In the genomic region with DNA sequence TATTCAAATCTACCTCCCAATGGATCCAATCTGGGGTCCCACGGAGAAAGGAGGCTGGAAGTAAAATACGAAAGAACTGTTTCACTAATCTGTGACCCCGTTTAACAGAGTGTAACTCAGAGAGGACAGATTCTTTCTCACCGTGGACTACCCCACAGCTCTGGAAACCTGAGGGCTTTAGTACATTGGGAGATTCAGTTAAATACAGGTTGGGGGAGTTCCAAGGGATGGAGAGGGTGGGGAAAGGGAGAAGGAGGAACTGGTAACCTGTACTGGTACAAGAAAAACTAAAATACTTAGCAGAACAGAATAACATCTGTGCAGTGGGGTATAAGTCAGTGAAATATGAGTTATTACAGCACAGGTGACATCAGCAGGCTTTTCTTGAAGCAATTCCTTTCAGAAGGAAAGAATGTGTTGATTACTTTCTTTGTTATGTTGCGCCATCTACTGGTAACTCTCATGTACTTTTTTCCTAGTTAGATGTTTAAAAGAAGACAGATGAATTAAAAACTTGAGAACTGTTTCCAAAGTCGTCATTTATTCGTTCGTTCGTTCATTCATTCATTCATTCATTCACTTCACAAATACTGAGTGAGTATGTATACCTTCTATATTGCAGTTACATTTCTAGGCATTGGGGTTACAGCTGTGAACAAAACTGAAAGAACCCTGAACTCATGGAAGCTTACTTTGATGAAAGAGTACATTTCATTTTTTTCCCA, we compare ENCODE assay signal across 8 cellular contexts. TPM values are rescaled to one million over a fixed set of nuclear protein-coding genes. Genes with fewer than 3 reads are reported as not detected.
DNase-seq lines count a peak whose midpoint lies in the region; ATAC-seq and TF ChIP-seq lines count a peak whose summit lies in the region.

No MANE protein-coding gene starts in this region.

- peak overlapping the region; percentile 40 for H3K56ac ChIP-seq in IMR-90 (ENCODE audit: extremely low read depth, insufficient read depth, low read length)

- TF ChIP-seq CTCF in IMR-90 (conservative IDR thresholded peaks at IDR 0.05; ENCODE audit: low read depth, low read length) (peak; percentile 81), left lung (IDR thresholded peaks at IDR 0.05) (peak; percentile 62 to 63), upper lobe of right lung (IDR thresholded peaks at IDR 0.05) (peak; percentile 70), lower leg skin (IDR thresholded peaks at IDR 0.05) (peak in 1 of 3 donors; percentile 33)

- H3K27ac ChIP-seq in IMR-90 (ENCODE audit: insufficient read depth, low read length) (no peak overlapping the region), left lung (no peak overlapping the region), upper lobe of right lung (no peak overlapping the region)

- peak overlapping the region; percentile 35 for H2AK9ac ChIP-seq in IMR-90 (replicated peaks; ENCODE audit: low read depth, low read length, poor library complexity)

- in situ Hi-C loops in IMR-90 (cut with MboI; ENCODE audit: low sequenced_read_pairs) = loop anchor here (5.0 to 25.0 kb wide), 4 partner anchors 78 to 638 kb away; no protein-coding TSS in a partner anchor

- peak overlapping the region; percentile 81 for H4K8ac ChIP-seq in IMR-90 (ENCODE audit: low read depth in 2 of 2, low read length in 2 of 2)

- intact Hi-C loops in IMR-90 (cut with micrococcal nuclease) = loop anchor here (1.0 to 10.0 kb wide), 4 partner anchors 49 to 405 kb away; no protein-coding TSS in a partner anchor
- intact Hi-C loops in left lung (cut with DNase I) = loop anchor here in 1 of 2 donors (5.0 kb wide), 2 partner anchors 83 to 188 kb away; no protein-coding TSS in a partner anchor
- intact Hi-C loops in upper lobe of right lung (cut with DNase I) = loop anchor here (5.0 kb wide), 2 partner anchors 78 to 173 kb away; no protein-coding TSS in a partner anchor
- intact Hi-C loops in lower leg skin (cut with DNase I; ENCODE audit: low total_unique reads) = loop anchor here (5.0 kb wide), 2 partner anchors 78 to 188 kb away; no protein-coding TSS in a partner anchor

- 0 out of 4 replicates have a peak, but pooled peaks cover 0 to 3% of the 10 kb centered on the region in 2 experiments for H3K79me1 ChIP-seq in IMR-90 (ENCODE audit: low read depth in 1 of 2, low read length in 2 of 2)

- H3K4ac ChIP-seq in IMR-90 (ENCODE audit: low read depth, low read length) = peak overlapping the region; percentile 88

- H2BK20ac ChIP-seq in IMR-90 (ENCODE audit: low read depth, low read length) = peak overlapping the region; percentile 92

- POLR2A ChIA-PET in IMR-90 (lab: Charles Lee; ENCODE audit: unreplicated experiment) = interaction anchor here (0.6 kb wide), 1 partner anchor 101 kb away, joined by 5 read pairs; no protein-coding TSS in a partner anchor

- H4K5ac ChIP-seq in IMR-90 (ENCODE audit: low read depth, low read length) = peak overlapping the region; percentile 91; the same call in 1 of the 2 replicates

- peaks cover 4% of the 10 kb centered on the region for H3K9me3 ChIP-seq in IMR-90 (ENCODE audit: control insufficient read depth, insufficient read depth, low read length)
- no peaks in the 10 kb centered on the region for H3K9me3 ChIP-seq in NT2/D1 (ENCODE audit: insufficient read depth, low read length)
- H3K9me3 ChIP-seq in left lung = no peaks in the 10 kb centered on the region
- no peaks in the 10 kb centered on the region for H3K9me3 ChIP-seq in upper lobe of right lung

- H3K18ac ChIP-seq in IMR-90 (ENCODE audit: low read depth, low read length) = peak overlapping the region; percentile 64; the same call in 1 of the 2 replicates

- H3K36me3 ChIP-seq in IMR-90 (ENCODE audit: control insufficient read depth, insufficient read depth, low read length) (no peaks in the 10 kb centered on the region), NT2/D1 (ENCODE audit: insufficient read depth, insufficient read length, low read length) (no peaks in the 10 kb centered on the region), left lung (no peaks in the 10 kb centered on the region), upper lobe of right lung (no peaks in the 10 kb centered on the region)

- no peaks in the 10 kb centered on the region for H4K20me1 ChIP-seq in IMR-90 (ENCODE audit: insufficient read depth, low read length)

- peak overlapping the region; percentile 70; the same call in 1 of the 2 replicates for H3K4me2 ChIP-seq in IMR-90 (ENCODE audit: low read depth, low read length)

- DNase-seq in DMS79 (lab: John Stamatoyannopoulos, UW) (peak; percentile 51), IMR-90 (peak; percentile 86), NT2/D1 (ENCODE audit: low read depth, low spot score) (peak; percentile 58), cerebellar cortex (ENCODE audit: low spot score) (peak; percentile 82), left lung (no peak), upper lobe of right lung (no peak), COLO668 (lab: John Stamatoyannopoulos, UW; ENCODE audit: unreplicated experiment) (no peak), lower leg skin (ENCODE audit: low spot score in 2 of 2) (no peak)

- H3K4me1 ChIP-seq in IMR-90 (ENCODE audit: control insufficient read depth, insufficient read depth, low read length) (peaks cover 11% of the 10 kb centered on the region), NT2/D1 (ENCODE audit: insufficient read depth, insufficient read length) (no peaks in the 10 kb centered on the region), left lung (peaks cover 0 to 13% of the 10 kb centered on the region in 2 donors), upper lobe of right lung (no peaks in the 10 kb centered on the region)

- H3K23ac ChIP-seq in IMR-90 (ENCODE audit: low read depth, low read length) = no peak overlapping the region

- peak; percentile 84 for TF ChIP-seq RAD21 in IMR-90 (IDR thresholded peaks at IDR 0.05; ENCODE audit: low read length)

- H3K4me3 ChIP-seq in IMR-90 (ENCODE audit: insufficient read depth, low read depth, low read length) (no peak overlapping the region), NT2/D1 (ENCODE audit: insufficient read length, low read depth) (no peak overlapping the region), left lung (no peak overlapping the region), upper lobe of right lung (no peak overlapping the region), lower leg skin (ENCODE audit: low read depth, poor library complexity, severe bottlenecking) (no peak overlapping the region)

- no TSS peak for BruUV-seq in IMR-90 (replicated peaks; lab: Mats Ljungman, UMichigan)

- H2BK120ac ChIP-seq in IMR-90 (ENCODE audit: low read depth, low read length) = peak overlapping the region; percentile 95

- peaks cover 3% of the 10 kb centered on the region; the same call in 1 of the 2 replicates for H3K9me1 ChIP-seq in IMR-90 (ENCODE audit: insufficient read depth, low read length)

- peak overlapping the region; percentile 62; the same call in 2 of the 3 replicates for H2BK15ac ChIP-seq in IMR-90 (ENCODE audit: low read depth, low read length)

- H2AFZ ChIP-seq in IMR-90 (replicated peaks; ENCODE audit: low read length, poor library complexity) = no peak overlapping the region

- H3K27me3 ChIP-seq in IMR-90 (ENCODE audit: control insufficient read depth, insufficient read depth, low read length) (no peaks in the 10 kb centered on the region), NT2/D1 (ENCODE audit: insufficient read depth, insufficient read length) (no peaks in the 10 kb centered on the region), left lung (no peaks in the 10 kb centered on the region), upper lobe of right lung (no peaks in the 10 kb centered on the region)

- CTCF ChIA-PET in IMR-90 (lab: Yijun Ruan, JAX) = interaction anchor here (0.6 to 3.4 kb wide), 10 partner anchors 24 to 419 kb away, joined by 3 to 26 read pairs (median 3); partner anchors contain the start of gene GSN

- no peak for TF ChIP-seq POLR2A in IMR-90 (IDR thresholded peaks at IDR 0.05; ENCODE audit: low read depth, low read length)
- no peak for TF ChIP-seq POLR2A in lower leg skin (IDR thresholded peaks at IDR 0.05)

- peak overlapping the region; percentile 87 for H2AK5ac ChIP-seq in IMR-90 (ENCODE audit: low read depth, low read length)

- dilution Hi-C loops in IMR-90 (cut with HindIII; ENCODE audit: low sequenced_read_pairs, unreplicated experiment) = no loop called here

- H4K91ac ChIP-seq in IMR-90 (ENCODE audit: insufficient read depth, low read depth, low read length) = peak overlapping the region; percentile 83; the same call in 1 of the 2 replicates

- no CpG with 5 or more reads among the region's 9 CpGs for WGBS in IMR-90 (ENCODE audit: extremely low coverage in 2 of 2, insufficient read length in 1 of 2), 2 experiments
- WGBS in lower leg skin, 2 donors = 23 to 26% methylated on average over 9 of the region's 9 CpGs

- ATAC-seq in IMR-90 (ENCODE audit: low read depth) (peak; percentile 27), left lung (peak; percentile 88), upper lobe of right lung (peak; percentile 87)

- peak overlapping the region; percentile 98 for H2BK5ac ChIP-seq in IMR-90 (ENCODE audit: low read depth, low read length, poor library complexity, severe bottlenecking)

- H3K14ac ChIP-seq in IMR-90 (replicated peaks; ENCODE audit: low read depth, low read length) = peak overlapping the region; percentile 68

- no peak overlapping the region for H3K9ac ChIP-seq in IMR-90 (ENCODE audit: low read depth, low read length)
- H3K9ac ChIP-seq in NT2/D1 (ENCODE audit: insufficient read length, low read depth) = no peak overlapping the region

TF ChIP-seq in IMR-90, 13 proteins besides CTCF, POLR2A, EP300 and RAD21 (continues in another document):
- TF ChIP-seq SMC3 (IDR thresholded peaks at IDR 0.05; ENCODE audit: low read depth, low read length) (peak; percentile 77), BHLHE40 (IDR thresholded peaks at IDR 0.05; ENCODE audit: low read depth, low read length) (no peak), FOS (IDR thresholded peaks at IDR 0.05; ENCODE audit: low read depth, low read length) (no peak), CEBPB (IDR thresholded peaks at IDR 0.05; ENCODE audit: low read depth, low read length) (peak; percentile 70), NFE2L2 (IDR thresholded peaks at IDR 0.05; ENCODE audit: low read depth, low read length) (no peak), RCOR1 (IDR thresholded peaks at IDR 0.05; ENCODE audit: insufficient replicate concordance, low read length) (no peak), MAFK (IDR thresholded peaks at IDR 0.05; ENCODE audit: low read depth, low read length) (no peak), RFX5 (IDR thresholded peaks at IDR 0.05; ENCODE audit: low read depth, low read length) (no peak), CHD1 (IDR thresholded peaks at IDR 0.05; ENCODE audit: low read depth, low read length) (no peak)

RNA-seq across cellular contexts. Expression of gene STOM, which starts 30.0 kb away (rescaled TPM):
- 84.8 and 103 TPM in 2 replicates for total RNA-seq in IMR-90 (2012; rRNA removed)
- 67.6 and 78.4 TPM in 2 replicates for polyA plus RNA-seq in IMR-90 (2012; rRNA removed)
- 45.3 TPM in 2 replicates for polyA plus RNA-seq in IMR-90 (2012; cell fraction: cytosol; rRNA removed)
- 9.8 and 44.1 TPM in 2 replicates for polyA plus RNA-seq in IMR-90 (2012; cell fraction: nucleus; rRNA removed; ENCODE audit: low replicate concordance)
- total RNA-seq in left lung = 100 to 1,000 TPM; 496 to 576 TPM
- total RNA-seq in upper lobe of right lung = 595 TPM
- 100 to 1,000 TPM; 131 to 323 (median 208) TPM for total RNA-seq in lower leg skin

Comparison
In these comparisons a context has a peak if more than half of its experiments do, and no peak if none do; other contexts are left out.
1. DNase-seq: peak in DMS79 (single experiment), IMR-90 (single experiment), NT2/D1 (single experiment) and cerebellar cortex (single experiment); none in left lung (0 of 2), upper lobe of right lung (single experiment), COLO668 (single experiment) and lower leg skin (0 of 2).
2. ATAC-seq: peak in every context shown above with its lines; median percentile 88 in left lung; 87 in upper lobe of right lung; 27 in IMR-90.